Comparison of ENCODE assay signal across 28 cellular contexts in genomic region chr1:147444381-147444780, GRCh38.
"Had no signal": no experiment of that assay in that cellular context is flagged by ENCODE, and none has a peak within 500 bp of the region (broad histone marks: within the 10 kb centered on the region; RNA-seq: fewer than 3 reads in every experiment).

No MANE protein-coding gene starts in this region.

- DNase-seq: colonic mucosa; cortex of kidney; dermis blood vessel endothelial cell; dorsolateral prefrontal cortex; effector CD4-positive, alpha-beta T cell; effector CD8-positive, alpha-beta T cell; effector memory CD4-positive, alpha-beta T cell; effector memory CD8-positive, alpha-beta T cell; endodermal cell; erythroblast; esophagus squamous epithelium; foreskin fibroblast; foreskin keratinocyte; foreskin melanocyte; gastrocnemius medialis; glutamatergic neuron; head of caudate nucleus; heart left ventricle; heart right ventricle had no signal

- H3K4me3 ChIP-seq: colonic mucosa, coronary artery, dorsolateral prefrontal cortex, esophagus muscularis mucosa, esophagus squamous epithelium, gastrocnemius medialis, gastroesophageal sphincter, heart left ventricle, heart right ventricle, hepatocyte had no signal

- H3K79me2 ChIP-seq: hepatocyte had no signal

- FAIRE-seq: endometrium, endothelial cell of umbilical vein, frontal cortex had no signal

- H3K4me2 ChIP-seq: hepatocyte had no signal

- H3K36me3 ChIP-seq: colonic mucosa, esophagus muscularis mucosa, esophagus squamous epithelium, gastrocnemius medialis, gastroesophageal sphincter, heart left ventricle, heart right ventricle had no signal

- H3K27me3 ChIP-seq: colonic mucosa, esophagus muscularis mucosa, esophagus squamous epithelium, foreskin keratinocyte, gastrocnemius medialis, gastroesophageal sphincter, heart left ventricle, heart right ventricle, hepatocyte had no signal

- H3K27ac ChIP-seq: colonic mucosa, coronary artery, dorsolateral prefrontal cortex, epithelial cell of prostate, esophagus muscularis mucosa, esophagus squamous epithelium, foreskin keratinocyte, gastrocnemius medialis, gastroesophageal sphincter, heart left ventricle, heart right ventricle, hepatocyte had no signal

- H2AFZ ChIP-seq: hepatocyte had no signal

- H3K4me1 ChIP-seq: colonic mucosa, esophagus muscularis mucosa, esophagus squamous epithelium, foreskin keratinocyte, gastrocnemius medialis, gastroesophageal sphincter, heart left ventricle, heart right ventricle had no signal

- ATAC-seq: effector memory CD8-positive, alpha-beta T cell; esophagus mucosa; foreskin keratinocyte; gastrocnemius medialis; gastroesophageal sphincter; heart left ventricle; heart right ventricle had no signal
